34 cellular contexts compared by ENCODE assay signal in genomic region chr16:10170016-10170415, GRCh38. TPM values are rescaled to one million over a fixed set of nuclear protein-coding genes. Genes with fewer than 3 reads are reported as not detected.
"Had no signal": no experiment of that assay in that cellular context is flagged by ENCODE, and none has a peak within 500 bp of the region (broad histone marks: within the 10 kb centered on the region; RNA-seq: fewer than 3 reads in every experiment).

No MANE protein-coding gene starts in this region.

- H3K9me3 Mint-ChIP-seq: endodermal cell; natural killer cell treated with Interleukin-12 subunit alpha and Interleukin-12 subunit beta and Interleukin-15 and Interleukin-18, amount 100 ng/mL, for 72 hours; neural crest cell had no signal

- H3K36me3 ChIP-seq: esophagus muscularis mucosa, gastroesophageal sphincter, heart right ventricle, left lung, neutrophil, pancreas, right lobe of liver, thyroid gland had no signal

- ATAC-seq: gastroesophageal sphincter; heart right ventricle; left cardiac atrium; left lung; mucosa of descending colon; natural killer cell treated with Interleukin-12 subunit alpha and Interleukin-12 subunit beta and Interleukin-15 and Interleukin-18, amount 100 ng/mL, for 72 hours; pancreas; right lobe of liver; stimulated activated naive CD8-positive, alpha-beta T cell treated with anti-CD3 and anti-CD28 coated beads, Interleukin-15, amount 100 ng/mL, for 72 hours had no signal

- DNase-seq: dorsolateral prefrontal cortex; effector CD4-positive, alpha-beta T cell; endodermal cell; foreskin fibroblast; heart right ventricle; hippocampal formation; left cardiac atrium; left lung; mesenchymal stem cell; mucosa of descending colon; naive B cell; pancreas; right lobe of liver; stimulated activated CD4-positive, alpha-beta T cell treated with anti-CD3 and anti-CD28 coated beads, Interleukin-12 subunit alpha, Interleukin-12 subunit beta, amount 100 ng/mL, for 4 hours; stimulated activated CD4-positive, alpha-beta T cell treated with anti-CD3 and anti-CD28 coated beads, Interleukin-1b, Interleukin-23, amount 100 ng/mL, for 48 hours; stimulated activated CD4-positive, alpha-beta T cell treated with anti-CD3 and anti-CD28 coated beads, Interleukin-4, amount 100 ng/mL, for 1 hour; stimulated activated CD8-positive, alpha-beta memory T cell treated with anti-CD3 and anti-CD28 coated beads, Interleukin-4, amount 100 ng/mL, for 48 hours; stimulated activated naive CD4-positive, alpha-beta T cell; stimulated activated naive CD8-positive, alpha-beta T cell treated with anti-CD3 and anti-CD28 coated beads, Interleukin-15, amount 100 ng/mL, for 72 hours; thyroid gland; trophoblast cell had no signal

- H3K9me3 ChIP-seq: esophagus muscularis mucosa, gastroesophageal sphincter, left lung, mucosa of descending colon, neutrophil, pancreas, right lobe of liver, thyroid gland had no signal

- H3K4me1 Mint-ChIP-seq: mesothelial cell of epicardium; naive B cell; neural crest cell; stimulated activated naive CD8-positive, alpha-beta T cell treated with anti-CD3 and anti-CD28 coated beads, Interleukin-15, amount 100 ng/mL, for 72 hours had no signal

- H3K27ac Mint-ChIP-seq: endodermal cell; mesothelial cell of epicardium; naive B cell; natural killer cell treated with Interleukin-12 subunit alpha and Interleukin-12 subunit beta and Interleukin-15 and Interleukin-18, amount 100 ng/mL, for 72 hours had no signal

- H3K27me3 ChIP-seq: dorsolateral prefrontal cortex, esophagus muscularis mucosa, gastroesophageal sphincter, left lung, neutrophil, pancreas, right lobe of liver, thyroid gland had no signal

- H3K4me2 ChIP-seq: smooth muscle cell had no signal

- H3K4me1 ChIP-seq: heart right ventricle, left lung, pancreas, right lobe of liver had no signal

- H3K4me3 ChIP-seq: dorsolateral prefrontal cortex, esophagus muscularis mucosa, gastroesophageal sphincter, heart right ventricle, left lung, mucosa of descending colon, pancreas, right lobe of liver, smooth muscle cell, thyroid gland had no signal

- H3K4me3 Mint-ChIP-seq: endodermal cell; mesothelial cell of epicardium; naive B cell; natural killer cell treated with Interleukin-12 subunit alpha and Interleukin-12 subunit beta and Interleukin-15 and Interleukin-18, amount 100 ng/mL, for 72 hours; neural crest cell; stimulated activated naive CD8-positive, alpha-beta T cell treated with anti-CD3 and anti-CD28 coated beads, Interleukin-15, amount 100 ng/mL, for 72 hours had no signal

- H3K27ac ChIP-seq: esophagus muscularis mucosa, heart right ventricle, left lung, neutrophil, pancreas, right lobe of liver, thyroid gland had no signal

- H3K36me3 Mint-ChIP-seq: mesothelial cell of epicardium; natural killer cell treated with Interleukin-12 subunit alpha and Interleukin-12 subunit beta and Interleukin-15 and Interleukin-18, amount 100 ng/mL, for 72 hours had no signal

- FAIRE-seq: colon, endothelial cell of umbilical vein, islet of Langerhans, pancreas had no signal

RNA-seq across cellular contexts. Expression of gene GRIN2A, which starts 12.2 kb away (rescaled TPM):
- total RNA-seq: endothelial cell of umbilical vein; epithelial cell of proximal tubule; lung microvascular endothelial cell; natural killer cell treated with Interleukin-12 subunit alpha and Interleukin-12 subunit beta and Interleukin-15 and Interleukin-18, amount 100 ng/mL, for 72 hours; pulmonary artery endothelial cell; right lobe of liver had no signal
